1 cellular context compared by ENCODE assay signal in the genomic region with DNA sequence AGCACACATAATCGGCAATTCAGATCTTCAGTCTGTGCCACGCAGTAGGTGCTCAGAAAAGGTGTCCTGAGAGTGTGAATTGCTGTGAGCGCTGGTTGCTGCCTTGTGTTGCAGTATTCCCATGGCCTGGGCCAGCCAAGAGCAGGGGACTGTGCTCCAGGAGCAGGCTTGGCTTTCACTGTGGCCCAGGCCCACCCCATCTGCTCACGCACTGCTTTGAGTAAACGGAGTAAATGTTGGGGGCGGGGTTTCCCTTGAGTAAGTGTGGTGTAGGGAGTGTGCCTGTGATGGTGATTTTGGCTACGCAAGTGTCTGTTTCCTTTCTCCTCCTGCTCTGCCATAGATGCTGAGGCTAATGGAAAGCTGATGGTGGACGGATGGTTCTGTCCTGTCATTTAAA.
TF ChIP-seq lines count a peak whose summit lies in the region.

No MANE protein-coding gene starts in this region.

TF ChIP-seq in K562, 482 proteins besides CTCF, POLR2A, EP300 and RAD21:
- TF ChIP-seq ELF4 (CRISPR knock-in tag; IDR thresholded peaks at IDR 0.05) (no peak), ZKSCAN1 (IDR thresholded peaks at IDR 0.05; ENCODE audit: low read depth, low read length) (peak; percentile 63; the same call in 1 of the 2 replicates)
- TF ChIP-seq, protein P1, sequence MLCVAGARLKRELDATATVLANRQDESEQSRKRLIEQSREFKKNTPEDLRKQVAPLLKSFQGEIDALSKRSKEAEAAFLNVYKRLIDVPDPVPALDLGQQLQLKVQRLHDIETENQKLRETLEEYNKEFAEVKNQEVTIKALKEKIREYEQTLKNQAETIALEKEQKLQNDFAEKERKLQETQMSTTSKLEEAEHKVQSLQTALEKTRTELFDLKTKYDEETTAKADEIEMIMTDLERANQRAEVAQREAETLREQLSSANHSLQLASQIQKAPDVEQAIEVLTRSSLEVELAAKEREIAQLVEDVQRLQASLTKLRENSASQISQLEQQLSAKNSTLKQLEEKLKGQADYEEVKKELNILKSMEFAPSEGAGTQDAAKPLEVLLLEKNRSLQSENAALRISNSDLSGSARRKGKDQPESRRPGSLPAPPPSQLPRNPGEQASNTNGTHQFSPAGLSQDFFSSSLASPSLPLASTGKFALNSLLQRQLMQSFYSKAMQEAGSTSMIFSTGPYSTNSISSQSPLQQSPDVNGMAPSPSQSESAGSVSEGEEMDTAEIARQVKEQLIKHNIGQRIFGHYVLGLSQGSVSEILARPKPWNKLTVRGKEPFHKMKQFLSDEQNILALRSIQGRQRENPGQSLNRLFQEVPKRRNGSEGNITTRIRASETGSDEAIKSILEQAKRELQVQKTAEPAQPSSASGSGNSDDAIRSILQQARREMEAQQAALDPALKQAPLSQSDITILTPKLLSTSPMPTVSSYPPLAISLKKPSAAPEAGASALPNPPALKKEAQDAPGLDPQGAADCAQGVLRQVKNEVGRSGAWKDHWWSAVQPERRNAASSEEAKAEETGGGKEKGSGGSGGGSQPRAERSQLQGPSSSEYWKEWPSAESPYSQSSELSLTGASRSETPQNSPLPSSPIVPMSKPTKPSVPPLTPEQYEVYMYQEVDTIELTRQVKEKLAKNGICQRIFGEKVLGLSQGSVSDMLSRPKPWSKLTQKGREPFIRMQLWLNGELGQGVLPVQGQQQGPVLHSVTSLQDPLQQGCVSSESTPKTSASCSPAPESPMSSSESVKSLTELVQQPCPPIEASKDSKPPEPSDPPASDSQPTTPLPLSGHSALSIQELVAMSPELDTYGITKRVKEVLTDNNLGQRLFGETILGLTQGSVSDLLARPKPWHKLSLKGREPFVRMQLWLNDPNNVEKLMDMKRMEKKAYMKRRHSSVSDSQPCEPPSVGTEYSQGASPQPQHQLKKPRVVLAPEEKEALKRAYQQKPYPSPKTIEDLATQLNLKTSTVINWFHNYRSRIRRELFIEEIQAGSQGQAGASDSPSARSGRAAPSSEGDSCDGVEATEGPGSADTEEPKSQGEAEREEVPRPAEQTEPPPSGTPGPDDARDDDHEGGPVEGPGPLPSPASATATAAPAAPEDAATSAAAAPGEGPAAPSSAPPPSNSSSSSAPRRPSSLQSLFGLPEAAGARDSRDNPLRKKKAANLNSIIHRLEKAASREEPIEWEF (CRISPR knock-in tag; IDR thresholded peaks at IDR 0.05): no peak
